Comparison of ENCODE assay signal across 1 cellular context in the genomic region with DNA sequence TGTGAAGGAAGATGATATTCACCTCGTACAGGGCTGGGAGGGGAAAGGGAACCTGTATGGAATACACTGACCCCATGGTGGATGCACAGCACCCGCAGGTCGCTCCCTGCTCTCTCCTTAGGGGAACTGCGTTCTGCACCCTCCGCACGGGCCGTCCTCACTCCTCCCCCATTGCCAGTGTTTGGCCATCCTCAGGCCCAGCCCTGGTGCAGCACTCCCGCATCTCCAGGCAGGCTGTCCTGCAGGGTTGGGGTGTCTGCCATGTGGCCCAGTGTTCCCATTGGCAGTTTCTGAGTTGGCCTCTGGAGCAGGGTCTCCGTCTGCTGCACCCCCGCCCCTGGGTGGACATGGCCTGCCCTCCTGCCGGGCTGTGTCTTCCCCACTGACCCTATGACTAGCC.
TF ChIP-seq lines count a peak whose summit lies in the region.

No MANE protein-coding gene starts in this region.

TF ChIP-seq in GM23338, 12 proteins besides CTCF, POLR2A, EP300 and RAD21 (continued from another document):
- TF ChIP-seq EZH2phosphoT487 (IDR thresholded peaks at IDR 0.05; ENCODE audit: unreplicated experiment) (no peak), JUNB (IDR thresholded peaks at IDR 0.05; ENCODE audit: unreplicated experiment) (no peak)
